ENCODE assay signal across 17 cellular contexts in genomic region chr10:22690158-22690557, GRCh38. TPM values are rescaled to one million over a fixed set of nuclear protein-coding genes. Genes with fewer than 3 reads are reported as not detected.
DNase-seq lines count a peak whose midpoint lies in the region; ATAC-seq and TF ChIP-seq lines count a peak whose summit lies in the region.
"Had no signal": no experiment of that assay in that cellular context is flagged by ENCODE, and none has a peak within 500 bp of the region (broad histone marks: within the 10 kb centered on the region; RNA-seq: fewer than 3 reads in every experiment).

No MANE protein-coding gene starts in this region.

- H3K27me3 Mint-ChIP-seq in CD8-positive, alpha-beta memory T cell: no peaks in the 10 kb centered on the region
- no peaks in the 10 kb centered on the region for H3K27me3 Mint-ChIP-seq in immature natural killer cell (ENCODE audit: low read depth in 3 of 3)

- no peak overlapping the region for H3K4me3 ChIP-seq in CD8-positive, alpha-beta memory T cell (ENCODE audit: low read length)
- no peak overlapping the region; the same call in 1 of the 2 replicates for H3K4me3 ChIP-seq in HUES48 (ENCODE audit: low read depth, low read length)
- H3K4me3 ChIP-seq: testis had no signal

- POLR2A ChIA-PET in CD8-positive, alpha-beta memory T cell (lab: Charles Lee): no interaction called here

- H3K9me3 ChIP-seq in CD8-positive, alpha-beta memory T cell (ENCODE audit: low read length): no peaks in the 10 kb centered on the region
- peaks cover 21% of the 10 kb centered on the region for H3K9me3 ChIP-seq in HUES48 (ENCODE audit: control insufficient read depth, insufficient read depth, low read length)
- H3K9me3 ChIP-seq: testis had no signal

- H3K36me3 ChIP-seq in CD8-positive, alpha-beta memory T cell (ENCODE audit: insufficient read depth, low read length): no peaks in the 10 kb centered on the region
- peaks cover 7% of the 10 kb centered on the region; the same call in 1 of the 2 replicates for H3K36me3 ChIP-seq in HUES48 (ENCODE audit: control insufficient read depth, insufficient read depth, low read length)

- H3K4me1 ChIP-seq in CD8-positive, alpha-beta memory T cell (ENCODE audit: insufficient read depth, low read length): peaks cover 95% of the 10 kb centered on the region
- peaks cover 33% of the 10 kb centered on the region for H3K4me1 ChIP-seq in HUES48 (ENCODE audit: control insufficient read depth, insufficient read depth, low read length)
- H3K4me1 ChIP-seq: testis had no signal

- no peak for TF ChIP-seq CTCF in GM13976 (IDR thresholded peaks at IDR 0.05; ENCODE audit: borderline replicate concordance, control extremely low read depth, extremely low read depth, insufficient read depth, missing control alignments)

- CTCF ChIA-PET in CD8-positive, alpha-beta memory T cell (lab: Charles Lee): no interaction called here

- H3K9me3 Mint-ChIP-seq in CD8-positive, alpha-beta memory T cell: no peaks in the 10 kb centered on the region
- H3K9me3 Mint-ChIP-seq in immature natural killer cell: no peaks in the 10 kb centered on the region

- in situ Hi-C loops in GM13976 (cut with MboI; ENCODE audit: low sequenced_read_pairs, unreplicated experiment): no loop called here

- ATAC-seq in GM21447 (IDR thresholded peaks at IDR 0.05; ENCODE audit: unreplicated experiment) (peak; percentile 34), HG03108 (IDR thresholded peaks at IDR 0.05; ENCODE audit: unreplicated experiment) (no peak), GM21529 (IDR thresholded peaks at IDR 0.05; ENCODE audit: unreplicated experiment) (no peak)

- peaks cover 0 to 21% (median 3%) of the 10 kb centered on the region in 3 donors for H3K36me3 Mint-ChIP-seq in CD8-positive, alpha-beta memory T cell
- H3K36me3 Mint-ChIP-seq in immature natural killer cell: peaks cover 0 to 5% (median 0%) of the 10 kb centered on the region in 3 donors

- peak overlapping the region; percentile 13; the same call in 1 of the 2 replicates for H3K9ac ChIP-seq in HUES48 (ENCODE audit: low read depth, low read length)
- H3K9ac ChIP-seq: KMS-11 had no signal

- H3K4me3 Mint-ChIP-seq in CD8-positive, alpha-beta memory T cell: peak overlapping the region in 1 of 7 donors; percentile 47
- H3K4me3 Mint-ChIP-seq in immature natural killer cell: peak overlapping the region in 2 of 5 donors; percentile 39 to 65

- H3K27ac ChIP-seq in CD8-positive, alpha-beta memory T cell (ENCODE audit: low read depth, low read length): no peak overlapping the region
- H3K27ac ChIP-seq in HUES48 (ENCODE audit: low read depth, low read length): peak overlapping the region; percentile 80
- H3K27ac ChIP-seq: KMS-11, testis had no signal

- peak overlapping the region; percentile 60 to 98 (median 84) for H3K27ac Mint-ChIP-seq in CD8-positive, alpha-beta memory T cell
- H3K27ac Mint-ChIP-seq in immature natural killer cell: peak overlapping the region; percentile 74 to 94 (median 86)

- peaks cover 96 to 99% (median 98%) of the 10 kb centered on the region in 3 donors for H3K4me1 Mint-ChIP-seq in CD8-positive, alpha-beta memory T cell
- H3K4me1 Mint-ChIP-seq in immature natural killer cell: peaks cover 95 to 100% of the 10 kb centered on the region in 2 donors

- DNase-seq in CD8-positive, alpha-beta memory T cell: no peak
- DNase-seq in immature natural killer cell: no peak
- no peak for DNase-seq in GM13976 (ENCODE audit: low spot score)
- no peak for DNase-seq in cerebellar cortex (ENCODE audit: low spot score)
- DNase-seq: activated T-cell treated with anti-CD3 and anti-CD28 coated beads, Interleukin-2, amount 50 U/mL, for 1 hour; effector CD4-positive, alpha-beta T cell; hypothalamus; NCI-H1048; NCI-H2081 treated with DMSO at 0.1 percent for 48 hours; NCI-H510A treated with DMSO at 0.1 percent for 48 hours; SIG-M5; testis had no signal

- H3K27me3 ChIP-seq in CD8-positive, alpha-beta memory T cell (ENCODE audit: insufficient read depth, low read length, poor library complexity, severe bottlenecking): no peaks in the 10 kb centered on the region
- no peaks in the 10 kb centered on the region for H3K27me3 ChIP-seq in HUES48 (ENCODE audit: control insufficient read depth, insufficient read depth, low read length)
- H3K27me3 ChIP-seq: testis had no signal

RNA-seq across cellular contexts. Expression of gene PIP4K2A, which starts 24.2 kb away (rescaled TPM):
- total RNA-seq in CD8-positive, alpha-beta memory T cell: 100 to 1,000 TPM; 116 to 130 TPM
- polyA plus RNA-seq in CD8-positive, alpha-beta memory T cell: 120 TPM
- 100 to 1,000 TPM in 1 of 3 donors, 10 to 100 TPM in 2; 62.9 to 138 (median 80.3) TPM for polyA plus RNA-seq in immature natural killer cell
